8 cellular contexts compared by ENCODE assay signal in the genomic region with DNA sequence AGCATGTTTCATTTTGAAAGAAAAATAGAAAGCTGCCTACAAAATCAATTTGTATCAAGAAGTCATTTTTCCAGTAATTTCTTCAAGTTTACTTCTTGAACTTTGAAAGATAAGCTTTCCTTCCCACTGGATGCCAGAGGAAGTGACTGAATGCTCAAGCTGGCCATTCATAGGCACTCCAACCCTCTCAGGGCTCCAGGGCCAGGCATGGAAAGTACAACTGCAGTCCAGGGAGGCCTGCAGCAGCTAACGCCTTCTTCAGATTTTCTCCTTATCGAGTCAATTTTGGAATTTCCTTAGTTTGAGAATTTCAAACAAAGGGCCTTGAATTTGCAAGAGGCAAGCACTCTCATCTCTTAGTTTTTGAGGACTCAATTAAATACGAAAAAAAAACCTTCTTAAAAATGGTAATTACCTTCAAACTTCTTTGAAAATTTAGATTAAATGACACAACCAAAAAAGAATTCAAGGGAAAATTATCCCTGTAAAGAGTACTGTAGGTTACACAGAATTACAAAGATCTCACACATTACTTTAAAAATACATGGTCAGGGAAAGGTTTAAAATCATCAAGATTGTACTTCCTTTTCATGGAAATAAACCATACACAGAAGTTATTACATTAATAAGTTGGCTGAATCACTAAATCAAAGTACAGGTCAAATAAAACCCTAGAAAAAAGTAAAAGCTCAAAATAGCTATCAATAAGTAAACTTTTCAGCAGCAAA. TPM values are rescaled to one million over a fixed set of nuclear protein-coding genes. Genes with fewer than 3 reads are reported as not detected.
DNase-seq lines count a peak whose midpoint lies in the region; ATAC-seq and TF ChIP-seq lines count a peak whose summit lies in the region.

No MANE protein-coding gene starts in this region.

- TF ChIP-seq CTCF in WTC11 (IDR thresholded peaks at IDR 0.05), result no peak
- TF ChIP-seq CTCF in left ventricle myocardium inferior (IDR thresholded peaks at IDR 0.05; ENCODE audit: borderline replicate concordance), result no peak

- H3K27me3 Mint-ChIP-seq in activated CD4-positive, alpha-beta T cell treated with anti-CD3 and anti-CD28 coated beads, Interleukin-2, amount 10 ng/mL, durations not matched to agents 24 days and 14 days, result no peaks in the 10 kb centered on the region
- no peaks in the 10 kb centered on the region for H3K27me3 Mint-ChIP-seq in WTC11 (ENCODE audit: low read depth)

- ATAC-seq in WTC11, result no peak
- no peak for ATAC-seq in stimulated activated effector memory CD8-positive, alpha-beta T cell treated with anti-CD3 and anti-CD28 coated beads, Interleukin-12 subunit alpha, Interleukin-12 subunit beta, amount 100 ng/mL, for 72 hours
- no peak for ATAC-seq in GM18519 (IDR thresholded peaks at IDR 0.05; ENCODE audit: low FRiP score, unreplicated experiment)

- H3K4me1 ChIP-seq in left ventricle myocardium inferior, result peaks cover 79% of the 10 kb centered on the region

- H3K4me3 Mint-ChIP-seq in activated CD4-positive, alpha-beta T cell treated with anti-CD3 and anti-CD28 coated beads, Interleukin-2, amount 10 ng/mL, durations not matched to agents 24 days and 14 days, result peak overlapping the region; percentile 97
- H3K4me3 Mint-ChIP-seq in WTC11, result peak overlapping the region; percentile 90
- peak overlapping the region; percentile 100 for H3K4me3 Mint-ChIP-seq in stimulated activated effector memory CD8-positive, alpha-beta T cell treated with anti-CD3 and anti-CD28 coated beads, Interleukin-12 subunit alpha, Interleukin-12 subunit beta, amount 100 ng/mL, for 72 hours

- peak overlapping the region; percentile 98 for H3K27ac ChIP-seq in left ventricle myocardium inferior (replicated peaks)

- no peaks in the 10 kb centered on the region for H3K27me3 ChIP-seq in left ventricle myocardium inferior (ENCODE audit: low read depth)

- CTCF ChIA-PET in WTC11 (lab: Charles Lee), result interaction anchor here (0.6 to 2.0 kb wide), 4 partner anchors 37 to 350 kb away, joined by 3 to 9 read pairs (median 6); no protein-coding TSS in a partner anchor

- in situ Hi-C loops in G401 (cut with HindIII; ENCODE audit: low sequenced_read_pairs), result no loop called here

- peak overlapping the region; percentile 91 for H3K27ac Mint-ChIP-seq in activated CD4-positive, alpha-beta T cell treated with anti-CD3 and anti-CD28 coated beads, Interleukin-2, amount 10 ng/mL, durations not matched to agents 24 days and 14 days
- H3K27ac Mint-ChIP-seq in WTC11, result peak overlapping the region; percentile 8; the same call in 1 of the 2 replicates
- H3K27ac Mint-ChIP-seq in stimulated activated effector memory CD8-positive, alpha-beta T cell treated with anti-CD3 and anti-CD28 coated beads, Interleukin-12 subunit alpha, Interleukin-12 subunit beta, amount 100 ng/mL, for 72 hours, result peak overlapping the region; percentile 82

- H3K4me1 Mint-ChIP-seq in activated CD4-positive, alpha-beta T cell treated with anti-CD3 and anti-CD28 coated beads, Interleukin-2, amount 10 ng/mL, durations not matched to agents 24 days and 14 days, result peaks cover 42% of the 10 kb centered on the region
- peaks cover 47% of the 10 kb centered on the region for H3K4me1 Mint-ChIP-seq in WTC11
- peaks cover 49% of the 10 kb centered on the region for H3K4me1 Mint-ChIP-seq in stimulated activated effector memory CD8-positive, alpha-beta T cell treated with anti-CD3 and anti-CD28 coated beads, Interleukin-12 subunit alpha, Interleukin-12 subunit beta, amount 100 ng/mL, for 72 hours

- DNase-seq in activated CD4-positive, alpha-beta T cell treated with anti-CD3 and anti-CD28 coated beads, Interleukin-2, amount 10 ng/mL, durations not matched to agents 24 days and 14 days, result no peak
- no peak for DNase-seq in activated CD4-positive, alpha-beta T cell treated with anti-CD3 and anti-CD28 coated beads for 4 hours
- peak; percentile 28 for DNase-seq in WTC11 (ENCODE audit: low spot score)
- DNase-seq in left ventricle myocardium inferior, result peak; percentile 20
- peak in 1 of 2 donors; percentile 44 for DNase-seq in stimulated activated effector memory CD8-positive, alpha-beta T cell treated with anti-CD3 and anti-CD28 coated beads, Interleukin-12 subunit alpha, Interleukin-12 subunit beta, amount 100 ng/mL, for 72 hours (ENCODE audit: low spot score in 2 of 2)
- DNase-seq in stimulated activated CD8-positive, alpha-beta memory T cell treated with anti-CD3 and anti-CD28 coated beads, Interleukin-4, amount 100 ng/mL, for 48 hours, result no peak
- no peak for DNase-seq in G401 (ENCODE audit: low spot score)

- H3K4me3 ChIP-seq in left ventricle myocardium inferior, result peak overlapping the region; percentile 83

- POLR2A ChIA-PET in WTC11 (lab: Charles Lee), result interaction anchor here (1.0 to 1.8 kb wide), 3 partner anchors 8 to 280 kb away, joined by 5 to 6 read pairs (median 5); a partner anchor contains a TSS

- H3K36me3 Mint-ChIP-seq in activated CD4-positive, alpha-beta T cell treated with anti-CD3 and anti-CD28 coated beads, Interleukin-2, amount 10 ng/mL, durations not matched to agents 24 days and 14 days (ENCODE audit: low read depth), result peaks cover 5% of the 10 kb centered on the region
- no peaks in the 10 kb centered on the region for H3K36me3 Mint-ChIP-seq in WTC11
- peaks cover 10% of the 10 kb centered on the region for H3K36me3 Mint-ChIP-seq in stimulated activated effector memory CD8-positive, alpha-beta T cell treated with anti-CD3 and anti-CD28 coated beads, Interleukin-12 subunit alpha, Interleukin-12 subunit beta, amount 100 ng/mL, for 72 hours

- H3K9me3 ChIP-seq in left ventricle myocardium inferior (replicated peaks), result no peaks in the 10 kb centered on the region

- H3K36me3 ChIP-seq in left ventricle myocardium inferior, result no peaks in the 10 kb centered on the region

- no peaks in the 10 kb centered on the region for H3K9me3 Mint-ChIP-seq in activated CD4-positive, alpha-beta T cell treated with anti-CD3 and anti-CD28 coated beads, Interleukin-2, amount 10 ng/mL, durations not matched to agents 24 days and 14 days
- no peaks in the 10 kb centered on the region for H3K9me3 Mint-ChIP-seq in WTC11
- no peaks in the 10 kb centered on the region for H3K9me3 Mint-ChIP-seq in stimulated activated effector memory CD8-positive, alpha-beta T cell treated with anti-CD3 and anti-CD28 coated beads, Interleukin-12 subunit alpha, Interleukin-12 subunit beta, amount 100 ng/mL, for 72 hours

- intact Hi-C loops in activated CD4-positive, alpha-beta T cell treated with anti-CD3 and anti-CD28 coated beads, Interleukin-2, amount 10 ng/mL, durations not matched to agents 24 days and 14 days (cut with micrococcal nuclease), result loop anchor here (2.0 to 10.0 kb wide), 3 partner anchors 13 to 207 kb away; no protein-coding TSS in a partner anchor
- intact Hi-C loops in left ventricle myocardium inferior (cut with micrococcal nuclease), result no loop called here

TF ChIP-seq in WTC11, 78 proteins besides CTCF, POLR2A, EP300 and RAD21 (continues in another document):
- TF ChIP-seq, protein P1, sequence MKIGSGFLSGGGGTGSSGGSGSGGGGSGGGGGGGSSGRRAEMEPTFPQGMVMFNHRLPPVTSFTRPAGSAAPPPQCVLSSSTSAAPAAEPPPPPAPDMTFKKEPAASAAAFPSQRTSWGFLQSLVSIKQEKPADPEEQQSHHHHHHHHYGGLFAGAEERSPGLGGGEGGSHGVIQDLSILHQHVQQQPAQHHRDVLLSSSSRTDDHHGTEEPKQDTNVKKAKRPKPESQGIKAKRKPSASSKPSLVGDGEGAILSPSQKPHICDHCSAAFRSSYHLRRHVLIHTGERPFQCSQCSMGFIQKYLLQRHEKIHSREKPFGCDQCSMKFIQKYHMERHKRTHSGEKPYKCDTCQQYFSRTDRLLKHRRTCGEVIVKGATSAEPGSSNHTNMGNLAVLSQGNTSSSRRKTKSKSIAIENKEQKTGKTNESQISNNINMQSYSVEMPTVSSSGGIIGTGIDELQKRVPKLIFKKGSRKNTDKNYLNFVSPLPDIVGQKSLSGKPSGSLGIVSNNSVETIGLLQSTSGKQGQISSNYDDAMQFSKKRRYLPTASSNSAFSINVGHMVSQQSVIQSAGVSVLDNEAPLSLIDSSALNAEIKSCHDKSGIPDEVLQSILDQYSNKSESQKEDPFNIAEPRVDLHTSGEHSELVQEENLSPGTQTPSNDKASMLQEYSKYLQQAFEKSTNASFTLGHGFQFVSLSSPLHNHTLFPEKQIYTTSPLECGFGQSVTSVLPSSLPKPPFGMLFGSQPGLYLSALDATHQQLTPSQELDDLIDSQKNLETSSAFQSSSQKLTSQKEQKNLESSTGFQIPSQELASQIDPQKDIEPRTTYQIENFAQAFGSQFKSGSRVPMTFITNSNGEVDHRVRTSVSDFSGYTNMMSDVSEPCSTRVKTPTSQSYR (CRISPR knock-in tag; IDR thresholded peaks at IDR 0.05), result no peak
- no peak for TF ChIP-seq CBFB (CRISPR knock-in tag; IDR thresholded peaks at IDR 0.05; ENCODE audit: low read depth)
- TF ChIP-seq, protein P2, sequence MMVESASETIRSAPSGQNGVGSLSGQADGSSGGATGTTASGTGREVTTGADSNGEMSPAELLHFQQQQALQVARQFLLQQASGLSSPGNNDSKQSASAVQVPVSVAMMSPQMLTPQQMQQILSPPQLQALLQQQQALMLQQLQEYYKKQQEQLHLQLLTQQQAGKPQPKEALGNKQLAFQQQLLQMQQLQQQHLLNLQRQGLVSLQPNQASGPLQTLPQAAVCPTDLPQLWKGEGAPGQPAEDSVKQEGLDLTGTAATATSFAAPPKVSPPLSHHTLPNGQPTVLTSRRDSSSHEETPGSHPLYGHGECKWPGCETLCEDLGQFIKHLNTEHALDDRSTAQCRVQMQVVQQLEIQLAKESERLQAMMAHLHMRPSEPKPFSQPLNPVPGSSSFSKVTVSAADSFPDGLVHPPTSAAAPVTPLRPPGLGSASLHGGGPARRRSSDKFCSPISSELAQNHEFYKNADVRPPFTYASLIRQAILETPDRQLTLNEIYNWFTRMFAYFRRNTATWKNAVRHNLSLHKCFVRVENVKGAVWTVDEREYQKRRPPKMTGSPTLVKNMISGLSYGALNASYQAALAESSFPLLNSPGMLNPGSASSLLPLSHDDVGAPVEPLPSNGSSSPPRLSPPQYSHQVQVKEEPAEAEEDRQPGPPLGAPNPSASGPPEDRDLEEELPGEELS (CRISPR knock-in tag; IDR thresholded peaks at IDR 0.05), result no peak

RNA-seq across cellular contexts. Expression of a gene that starts 2.5 kb away (rescaled TPM):
- 72.1 and 74.1 TPM in 2 replicates for total RNA-seq in activated CD4-positive, alpha-beta T cell treated with anti-CD3 and anti-CD28 coated beads, Interleukin-2, amount 10 ng/mL, durations not matched to agents 24 days and 14 days
- total RNA-seq in WTC11 (2021), result 68.5 to 72.6 TPM (median 69.6 TPM) in 3 replicates
- total RNA-seq in left ventricle myocardium inferior, result 40.6 TPM
- 88.8 and 106 TPM in 2 replicates for total RNA-seq in G401 (2014; rRNA removed; shearing (Covaris generic))

Comparison
In these comparisons a context has a peak if more than half of its experiments do, and no peak if none do; other contexts are left out.
1. DNase-seq: peak in WTC11 (single experiment) and left ventricle myocardium inferior (single experiment); none in activated CD4-positive, alpha-beta T cell treated with anti-CD3 and anti-CD28 coated beads, Interleukin-2, amount 10 ng/mL, durations not matched to agents 24 days and 14 days (single experiment), activated CD4-positive, alpha-beta T cell treated with anti-CD3 and anti-CD28 coated beads for 4 hours (0 of 2), stimulated activated CD8-positive, alpha-beta memory T cell treated with anti-CD3 and anti-CD28 coated beads, Interleukin-4, amount 100 ng/mL, for 48 hours (single experiment) and G401 (single experiment).
2. H3K27ac Mint-ChIP-seq: peak in every context shown above with its lines; median percentile 91 in activated CD4-positive, alpha-beta T cell treated with anti-CD3 and anti-CD28 coated beads, Interleukin-2, amount 10 ng/mL, durations not matched to agents 24 days and 14 days; 82 in stimulated activated effector memory CD8-positive, alpha-beta T cell treated with anti-CD3 and anti-CD28 coated beads, Interleukin-12 subunit alpha, Interleukin-12 subunit beta, amount 100 ng/mL, for 72 hours; 8 in WTC11.
3. Peak in every context shown above with its lines, with median percentiles within 50 percentile points of each other: H3K4me3 Mint-ChIP-seq.